8 cellular contexts compared by ENCODE assay signal in the genomic region with DNA sequence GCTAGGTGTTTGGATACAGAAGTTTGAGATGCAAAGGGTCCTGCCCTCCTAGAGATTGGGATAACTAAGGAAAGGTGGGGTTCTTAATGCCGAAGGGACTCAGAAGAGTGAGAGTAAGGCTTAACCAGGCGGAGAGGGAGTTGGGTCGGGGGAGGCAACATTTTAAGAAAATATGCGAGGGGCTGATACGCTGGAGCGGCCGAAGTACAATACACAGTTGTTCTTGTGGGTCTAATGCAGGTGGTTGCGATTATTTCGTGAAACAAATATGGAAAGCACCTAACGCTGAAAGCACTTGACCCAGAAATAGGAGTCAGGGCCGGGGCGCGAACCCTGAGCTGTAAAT. TPM values are rescaled to one million over a fixed set of nuclear protein-coding genes. Genes with fewer than 3 reads are reported as not detected.
DNase-seq lines count a peak whose midpoint lies in the region; ATAC-seq and TF ChIP-seq lines count a peak whose summit lies in the region.

No MANE protein-coding gene starts in this region.

- H3K4me1 ChIP-seq in lower lobe of right lung, result peaks cover 28% of the 10 kb centered on the region
- no peaks in the 10 kb centered on the region for H3K4me1 ChIP-seq in uterus

- H3K27ac ChIP-seq in angular gyrus (ENCODE audit: low read depth, low read length), result peak overlapping the region; percentile 90
- H3K27ac ChIP-seq in lower lobe of right lung, result peak overlapping the region; percentile 95
- H3K27ac ChIP-seq in uterus, result peak overlapping the region; percentile 88 to 93

- intact Hi-C loops in lower lobe of right lung (cut with DNase I), result no loop called here
- intact Hi-C loops in uterus (cut with DNase I; ENCODE audit: low total_unique reads), result no loop called here

- ATAC-seq in GM18517 (IDR thresholded peaks at IDR 0.05; ENCODE audit: unreplicated experiment), result peak; percentile 14
- peak; percentile 15 for ATAC-seq in HG02973 (IDR thresholded peaks at IDR 0.05; ENCODE audit: unreplicated experiment)
- no peak for ATAC-seq in lower lobe of right lung

- TF ChIP-seq POLR2A in uterus (IDR thresholded peaks at IDR 0.05), result no peak

- H3K36me3 ChIP-seq in lower lobe of right lung (peaks cover 20% of the 10 kb centered on the region), uterus (no peaks in the 10 kb centered on the region)

- H3K9me3 ChIP-seq in lower lobe of right lung (no peaks in the 10 kb centered on the region), uterus (no peaks in the 10 kb centered on the region)

- DNase-seq in lower lobe of right lung, result no peak
- DNase-seq in uterus, result no peak
- no peak for DNase-seq in UCSD-AML1 (lab: John Stamatoyannopoulos, UW; ENCODE audit: unreplicated experiment)
- no peak for DNase-seq in NCI-H2107 (lab: John Stamatoyannopoulos, UW)
- no peak for DNase-seq in activated effector memory CD4-positive, alpha-beta T cell treated with anti-CD3 and anti-CD28 coated beads, Interleukin-2, amount 50 U/mL, for 16 hours

- no peaks in the 10 kb centered on the region for H3K27me3 ChIP-seq in lower lobe of right lung (ENCODE audit: low read depth)
- no peaks in the 10 kb centered on the region for H3K27me3 ChIP-seq in uterus

- H3K4me3 ChIP-seq in lower lobe of right lung (peak overlapping the region; percentile 90), uterus (peak overlapping the region; percentile 55 to 91)

- TF ChIP-seq CTCF in lower lobe of right lung (IDR thresholded peaks at IDR 0.05) (no peak), uterus (IDR thresholded peaks at IDR 0.05) (no peak)

RNA-seq across cellular contexts. Expression of gene MRPL33, which starts 0.3 kb away (rescaled TPM):
- total RNA-seq in lower lobe of right lung (93.3 TPM), uterus (100 to 1,000 TPM in 1 of 4 donors, 10 to 100 TPM in 3; 51.7 to 404 (median 71.4) TPM)

Comparison
In these comparisons a context has a peak if more than half of its experiments do, and no peak if none do; other contexts are left out.
1. ATAC-seq: peak in GM18517 (single experiment) and HG02973 (single experiment); none in lower lobe of right lung (0 of 2).
2. Peak in every context shown above with its lines, with median percentiles within 50 percentile points of each other: H3K27ac ChIP-seq.